Comparison of ENCODE assay signal across 28 cellular contexts in genomic region chr16:3608069-3608468, GRCh38. TPM values are rescaled to one million over a fixed set of nuclear protein-coding genes. Genes with fewer than 3 reads are reported as not detected.
A peak's percentile ranks its signal among the peaks of the same experiment; 100 is the strongest.
DNase-seq lines count a peak whose midpoint lies in the region; ATAC-seq and TF ChIP-seq lines count a peak whose summit lies in the region.
"Had no signal": no experiment of that assay in that cellular context is flagged by ENCODE, and none has a peak within 500 bp of the region (broad histone marks: within the 10 kb centered on the region; RNA-seq: fewer than 3 reads in every experiment).

No MANE protein-coding gene starts in this region.

- H3K9me3 Mint-ChIP-seq in WTC11, result no peaks in the 10 kb centered on the region
- H3K9me3 Mint-ChIP-seq: CD8-positive, alpha-beta T cell had no signal

- intact Hi-C loops in posterior vena cava (cut with DNase I), result no loop called here

- POLR2A ChIA-PET in WTC11 (lab: Charles Lee), result no interaction called here

- H3K27me3 Mint-ChIP-seq in WTC11 (ENCODE audit: low read depth), result no peaks in the 10 kb centered on the region

- H3K79me2 ChIP-seq in Loucy (ENCODE audit: insufficient read depth, low read length), result peaks cover 25% of the 10 kb centered on the region

- H3K4me2 ChIP-seq in Loucy (ENCODE audit: low read depth, low read length, poor library complexity, severe bottlenecking), result peak overlapping the region; percentile 27

- H3K27me3 ChIP-seq in Loucy (ENCODE audit: insufficient read depth, low read length, poor library complexity, severe bottlenecking), result no peaks in the 10 kb centered on the region
- H3K27me3 ChIP-seq: Peyer's patch had no signal

- H3K9ac ChIP-seq in Loucy (ENCODE audit: low read depth, low read length, poor library complexity, severe bottlenecking), result no peak overlapping the region

- peaks cover 19% of the 10 kb centered on the region for H3K4me1 ChIP-seq in Loucy (ENCODE audit: insufficient read depth, low read length, poor library complexity, severe bottlenecking)

- H3K9me3 ChIP-seq in Loucy (ENCODE audit: insufficient read depth, low read depth, low read length), result no peaks in the 10 kb centered on the region
- H3K9me3 ChIP-seq: Caco-2, Peyer's patch had no signal

- CTCF ChIA-PET in WTC11 (lab: Charles Lee), result no interaction called here

- H3K4me3 ChIP-seq in GM12865 (ENCODE audit: low read depth, low read length) (0 out of 2 replicates have a peak overlapping the region, but pooled peaks have one; percentile 16), Loucy (ENCODE audit: low read length, poor library complexity, severe bottlenecking) (no peak overlapping the region)
- H3K4me3 ChIP-seq: Peyer's patch had no signal

- peaks cover 18% of the 10 kb centered on the region for H3K36me3 Mint-ChIP-seq in WTC11

- H3K27ac Mint-ChIP-seq in WTC11, result no peak overlapping the region
- H3K27ac Mint-ChIP-seq: CD8-positive, alpha-beta T cell had no signal

- H3K4me3 Mint-ChIP-seq in WTC11, result no peak overlapping the region
- H3K4me3 Mint-ChIP-seq: CD8-positive, alpha-beta T cell had no signal

- H4K20me1 ChIP-seq in Loucy (ENCODE audit: insufficient read depth, low read length, poor library complexity, severe bottlenecking), result no peaks in the 10 kb centered on the region

- TF ChIP-seq CTCF in GM12865 (IDR thresholded peaks at IDR 0.05; ENCODE audit: insufficient read depth, low read depth, low read length, missing control alignments), result no peak
- no peak for TF ChIP-seq CTCF in Loucy (conservative IDR thresholded peaks at IDR 0.05; ENCODE audit: low read length)
- TF ChIP-seq CTCF in WTC11 (IDR thresholded peaks at IDR 0.05), result no peak
- TF ChIP-seq CTCF in GM10266 (IDR thresholded peaks at IDR 0.05; ENCODE audit: control insufficient read depth, insufficient read depth, low read depth, missing control alignments), result no peak

- no peaks in the 10 kb centered on the region for H3K36me3 ChIP-seq in Loucy (ENCODE audit: insufficient read depth, low read length)

- ATAC-seq in WTC11, result no peak
- ATAC-seq: CD8-positive, alpha-beta T cell; HCT116; SK-N-SH treated with all-trans-retinoic acid at 6 μM for 48 hours had no signal

- no peaks in the 10 kb centered on the region for H3K9me2 ChIP-seq in Loucy (replicated peaks; ENCODE audit: low read depth, low read length)

- H3K4me1 Mint-ChIP-seq in WTC11, result peaks cover 18% of the 10 kb centered on the region

- DNase-seq in GM12865 (ENCODE audit: low read depth), result peak; percentile 60
- peak; percentile 0 for DNase-seq in WTC11 (ENCODE audit: low spot score)
- peak; percentile 4 for DNase-seq in posterior vena cava (ENCODE audit: low spot score)
- DNase-seq in GM10266 (ENCODE audit: extremely low spot score), result no peak
- no peak for DNase-seq in NCI-H128 (lab: John Stamatoyannopoulos, UW; ENCODE audit: unreplicated experiment)
- DNase-seq in activated T-cell treated with anti-CD3 and anti-CD28 coated beads, Interleukin-2, amount 50 U/mL, for 48 hours, result no peak
- DNase-seq: C1 segment of cervical spinal cord; Caco-2; CD8-positive, alpha-beta T cell; EL; GF-D8; MM.1S; NCI-H1048; NCI-H1417 treated with DMSO at 0.1 percent for 48 hours; NCI-H1694 treated with DMSO at 0.1 percent for 48 hours; NCI-H2081 treated with DMSO at 0.1 percent for 48 hours; NCI-H2171; NCI-H226; NCI-H510A; NCI-H69; OCI-M1; T-helper 2 cell had no signal

- H3F3A ChIP-seq in Loucy (ENCODE audit: low read depth), result peaks cover 2% of the 10 kb centered on the region; the same call in 1 of the 2 replicates

- no peak overlapping the region for H2AFZ ChIP-seq in Loucy (ENCODE audit: low read length)

TF ChIP-seq in WTC11, 78 proteins besides CTCF, POLR2A, EP300 and RAD21:
- no peak for TF ChIP-seq HMGA2 (CRISPR knock-in tag; IDR thresholded peaks at IDR 0.05)

RNA-seq across cellular contexts. Expression of gene SLX4, which starts 3.3 kb away (rescaled TPM):
- total RNA-seq in WTC11 (2021), result 16.3 to 18.0 TPM (median 16.7 TPM) in 3 replicates
- total RNA-seq in posterior vena cava, result 1 to 10 TPM; 4.5 to 4.9 TPM

RNA-seq across cellular contexts. Expression of gene NLRC3, which starts 30.9 kb away (rescaled TPM):
- total RNA-seq in WTC11 (2021) (0.23 to 0.66 TPM (median 0.26 TPM) in 3 replicates), posterior vena cava (1 to 10 TPM in 1 of 2 donors, under 1 TPM in 1; 0.81 to 1.0 TPM)
- total RNA-seq: Caco-2, HT-29, LHCN-M2 had no signal

RNA-seq across cellular contexts. Expression of gene DNASE1, which starts 46.4 kb away (rescaled TPM):
- total RNA-seq in WTC11 (2021) (13.5 to 15.7 TPM (median 13.9 TPM) in 3 replicates), posterior vena cava (1 to 10 TPM; 4.0 to 6.2 TPM)

Comparison
In these comparisons a context has a peak if more than half of its experiments do, and no peak if none do; other contexts are left out.
1. DNase-seq: peak in GM12865 (single experiment), WTC11 (single experiment) and posterior vena cava (single experiment); none in GM10266 (single experiment), NCI-H128 (single experiment) and activated T-cell treated with anti-CD3 and anti-CD28 coated beads, Interleukin-2, amount 50 U/mL, for 48 hours (0 of 2).